ENCODE assay signal across 15 cellular contexts in genomic region chr10:10758306-10758705, GRCh38.
"Had no signal": no experiment of that assay in that cellular context is flagged by ENCODE, and none has a peak within 500 bp of the region (broad histone marks: within the 10 kb centered on the region; RNA-seq: fewer than 3 reads in every experiment).

No MANE protein-coding gene starts in this region.

- H3K4me3 ChIP-seq: cardiac muscle cell, pancreas, spleen, upper lobe of right lung had no signal

- ATAC-seq: pancreas; sciatic nerve; stimulated activated naive B cell treated with anti-CD40 and anti-IgM and Interleukin-4, amounts not matched to agents 10 μg/mL and 1 μg/mL and 100 μg/mL, for 72 hours; upper lobe of right lung had no signal

- H3K27me3 ChIP-seq: cardiac muscle cell, pancreas, spleen, upper lobe of right lung had no signal

- DNase-seq: activated B cell treated with CpG ODN at 0.5 μM for 24 hours; activated CD4-positive, alpha-beta memory T cell treated with anti-CD3 and anti-CD28 coated beads for 36 hours; activated CD4-positive, alpha-beta T cell treated with anti-CD3 and anti-CD28 coated beads for 4 hours; dermis blood vessel endothelial cell; effector memory CD4-positive, alpha-beta T cell; glutamatergic neuron; naive B cell; pancreas; spleen; stimulated activated naive B cell treated with anti-CD40 and anti-IgM and Interleukin-4, amounts not matched to agents 10 μg/mL and 1 μg/mL and 100 μg/mL, for 72 hours; T-helper 1 cell; T-helper 9 cell; upper lobe of right lung had no signal

- H3K9me3 ChIP-seq: pancreas, spleen, upper lobe of right lung had no signal

- H3K36me3 ChIP-seq: cardiac muscle cell, pancreas, spleen, upper lobe of right lung had no signal

- H3K4me1 ChIP-seq: pancreas, spleen, upper lobe of right lung had no signal

- H3K27ac ChIP-seq: cardiac muscle cell, pancreas, spleen, upper lobe of right lung had no signal
